In genomic region chr12:132438139-132438700, GRCh38 we compare ENCODE assay signal across 1 cellular context.
TF ChIP-seq lines count a peak whose summit lies in the region.

No MANE protein-coding gene starts in this region.

TF ChIP-seq in WTC11, 78 proteins besides CTCF, POLR2A, EP300 and RAD21 (continued from another document):
- TF ChIP-seq ZBTB21 (CRISPR knock-in tag; IDR thresholded peaks at IDR 0.05; ENCODE audit: borderline replicate concordance) (no peak), SMAD4 (CRISPR knock-in tag; IDR thresholded peaks at IDR 0.05) (no peak), E2F4 (CRISPR knock-in tag; IDR thresholded peaks at IDR 0.05; ENCODE audit: borderline replicate concordance, low read depth) (no peak), ZNF416 (CRISPR knock-in tag; IDR thresholded peaks at IDR 0.05) (no peak), ZNF317 (CRISPR knock-in tag; IDR thresholded peaks at IDR 0.05; ENCODE audit: borderline replicate concordance, low read depth) (no peak), FOXK1 (CRISPR knock-in tag; IDR thresholded peaks at IDR 0.05) (no peak)
